Comparison of ENCODE assay signal across 9 cellular contexts in genomic region chr6:38262041-38262440, GRCh38.
A peak's percentile ranks its signal among the peaks of the same experiment; 100 is the strongest.
DNase-seq lines count a peak whose midpoint lies in the region; ATAC-seq, FAIRE-seq and TF ChIP-seq lines count a peak whose summit lies in the region.
"Had no signal": no experiment of that assay in that cellular context is flagged by ENCODE, and none has a peak within 500 bp of the region (broad histone marks: within the 10 kb centered on the region; RNA-seq: fewer than 3 reads in every experiment).

No MANE protein-coding gene starts in this region.

- no peaks in the 10 kb centered on the region for H3K27me3 ChIP-seq in breast epithelium
- H3K27me3 ChIP-seq: BLaER1 treated with 17β-estradiol and CSF1 and Interleukin-3, amounts not matched to agents 10 nM and 100 nM had no signal

- no peaks in the 10 kb centered on the region for H3K36me3 ChIP-seq in breast epithelium

- H3K36me3 Mint-ChIP-seq in MCF 10A (ENCODE audit: insufficient read depth, unreplicated experiment) = no peaks in the 10 kb centered on the region
- H3K36me3 Mint-ChIP-seq in chondrocyte (ENCODE audit: low read depth) = no peaks in the 10 kb centered on the region
- no peaks in the 10 kb centered on the region for H3K36me3 Mint-ChIP-seq in activated CD4-positive, alpha-beta T cell treated with anti-CD3 and anti-CD28 coated beads, Interleukin-2, amount 10 ng/mL, durations not matched to agents 24 days and 14 days (ENCODE audit: low read depth)

- no peak for TF ChIP-seq CTCF in MCF 10A (IDR thresholded peaks at IDR 0.05; ENCODE audit: unreplicated experiment)
- TF ChIP-seq CTCF in breast epithelium (IDR thresholded peaks at IDR 0.05) = no peak
- no peak for TF ChIP-seq CTCF in chondrocyte (IDR thresholded peaks at IDR 0.05)

- H3K4me3 Mint-ChIP-seq in MCF 10A (ENCODE audit: unreplicated experiment) (no peak overlapping the region), chondrocyte (ENCODE audit: unreplicated experiment) (no peak overlapping the region)
- H3K4me3 Mint-ChIP-seq in activated CD4-positive, alpha-beta T cell treated with anti-CD3 and anti-CD28 coated beads, Interleukin-2, amount 10 ng/mL, durations not matched to agents 24 days and 14 days = no peak overlapping the region

- H3K4me3 ChIP-seq in breast epithelium = no peak overlapping the region
- H3K4me3 ChIP-seq: BLaER1 treated with 17β-estradiol and CSF1 and Interleukin-3, amounts not matched to agents 10 nM and 100 nM had no signal

- peak overlapping the region in 1 of 2 donors; percentile 49 for H3K27ac ChIP-seq in breast epithelium
- H3K27ac ChIP-seq: BLaER1 treated with 17β-estradiol and CSF1 and Interleukin-3, amounts not matched to agents 10 nM and 100 nM had no signal

- no peak for TF ChIP-seq POLR2A in breast epithelium (IDR thresholded peaks at IDR 0.05)

- no peak for FAIRE-seq in urothelium cell line (lab: Jason Lieb, UNC)

- POLR2A ChIA-PET in MCF 10A (lab: Yijun Ruan, JAX) = interaction anchor here (0.7 to 1.3 kb wide), 5 partner anchors 10 to 57 kb away, joined by 3 to 4 read pairs (median 3); no protein-coding TSS in a partner anchor

- H3K4me1 Mint-ChIP-seq in MCF 10A (ENCODE audit: insufficient read depth, unreplicated experiment) = peaks cover 36% of the 10 kb centered on the region
- H3K4me1 Mint-ChIP-seq in chondrocyte (ENCODE audit: low read depth) = peaks cover 49% of the 10 kb centered on the region
- H3K4me1 Mint-ChIP-seq in activated CD4-positive, alpha-beta T cell treated with anti-CD3 and anti-CD28 coated beads, Interleukin-2, amount 10 ng/mL, durations not matched to agents 24 days and 14 days = peaks cover 6% of the 10 kb centered on the region

- H3K9me3 ChIP-seq in breast epithelium = no peaks in the 10 kb centered on the region
- H3K9me3 ChIP-seq: BLaER1 treated with 17β-estradiol and CSF1 and Interleukin-3, amounts not matched to agents 10 nM and 100 nM had no signal

- peak; percentile 39 for DNase-seq in MCF 10A (ENCODE audit: unreplicated experiment)
- no peak for DNase-seq in breast epithelium (ENCODE audit: low spot score in 2 of 2)
- no peak for DNase-seq in chondrocyte (ENCODE audit: low spot score)
- DNase-seq in left colon = no peak
- peak; percentile 67 for DNase-seq in urothelium cell line (ENCODE audit: low spot score)
- DNase-seq in activated CD4-positive, alpha-beta T cell treated with anti-CD3 and anti-CD28 coated beads, Interleukin-2, amount 10 ng/mL, durations not matched to agents 24 days and 14 days = no peak
- no peak for DNase-seq in cerebellar cortex (ENCODE audit: low spot score)
- no peak for DNase-seq in SHP77 treated with DMSO at 0.1 percent for 48 hours (lab: John Stamatoyannopoulos, UW)

- ATAC-seq in left colon = peak; percentile 66

- H3K27me3 Mint-ChIP-seq in MCF 10A (ENCODE audit: insufficient read depth, unreplicated experiment) (no peaks in the 10 kb centered on the region), chondrocyte (ENCODE audit: low read depth) (no peaks in the 10 kb centered on the region)
- H3K27me3 Mint-ChIP-seq in activated CD4-positive, alpha-beta T cell treated with anti-CD3 and anti-CD28 coated beads, Interleukin-2, amount 10 ng/mL, durations not matched to agents 24 days and 14 days = no peaks in the 10 kb centered on the region

- H3K9me3 Mint-ChIP-seq in MCF 10A (ENCODE audit: unreplicated experiment) (no peaks in the 10 kb centered on the region), chondrocyte (ENCODE audit: low read depth) (no peaks in the 10 kb centered on the region)
- no peaks in the 10 kb centered on the region for H3K9me3 Mint-ChIP-seq in activated CD4-positive, alpha-beta T cell treated with anti-CD3 and anti-CD28 coated beads, Interleukin-2, amount 10 ng/mL, durations not matched to agents 24 days and 14 days

- H3K4me1 ChIP-seq in breast epithelium = peaks cover 0 to 6% of the 10 kb centered on the region in 2 donors

- H3K27ac Mint-ChIP-seq in MCF 10A (ENCODE audit: low read depth, unreplicated experiment) = peak overlapping the region; percentile 3
- H3K27ac Mint-ChIP-seq in chondrocyte (ENCODE audit: unreplicated experiment) = peak overlapping the region; percentile 74
- H3K27ac Mint-ChIP-seq in activated CD4-positive, alpha-beta T cell treated with anti-CD3 and anti-CD28 coated beads, Interleukin-2, amount 10 ng/mL, durations not matched to agents 24 days and 14 days = no peak overlapping the region

- BruUV-seq in MCF 10A (replicated peaks; lab: Mats Ljungman, UMichigan) = no TSS peak

- CTCF ChIA-PET in MCF 10A (lab: Yijun Ruan, JAX) = interaction anchor here (1.9 kb wide), 1 partner anchor 227 kb away, joined by 4 read pairs; no protein-coding TSS in a partner anchor

- intact Hi-C loops in MCF 10A (cut with micrococcal nuclease) (no loop called here), breast epithelium (cut with DNase I; ENCODE audit: low total_unique reads) (no loop called here), left colon (cut with DNase I, micrococcal nuclease) (no loop called here)
- intact Hi-C loops in activated CD4-positive, alpha-beta T cell treated with anti-CD3 and anti-CD28 coated beads, Interleukin-2, amount 10 ng/mL, durations not matched to agents 24 days and 14 days (cut with micrococcal nuclease) = no loop called here

Comparison
In these comparisons a context has a peak if more than half of its experiments do, and no peak if none do; other contexts are left out.
1. DNase-seq: peak in MCF 10A (single experiment) and urothelium cell line (single experiment); none in breast epithelium (0 of 2), chondrocyte (single experiment), left colon (0 of 2), activated CD4-positive, alpha-beta T cell treated with anti-CD3 and anti-CD28 coated beads, Interleukin-2, amount 10 ng/mL, durations not matched to agents 24 days and 14 days (single experiment), cerebellar cortex (single experiment) and SHP77 treated with DMSO at 0.1 percent for 48 hours (single experiment).